38 cellular contexts compared by ENCODE assay signal in the genomic region with DNA sequence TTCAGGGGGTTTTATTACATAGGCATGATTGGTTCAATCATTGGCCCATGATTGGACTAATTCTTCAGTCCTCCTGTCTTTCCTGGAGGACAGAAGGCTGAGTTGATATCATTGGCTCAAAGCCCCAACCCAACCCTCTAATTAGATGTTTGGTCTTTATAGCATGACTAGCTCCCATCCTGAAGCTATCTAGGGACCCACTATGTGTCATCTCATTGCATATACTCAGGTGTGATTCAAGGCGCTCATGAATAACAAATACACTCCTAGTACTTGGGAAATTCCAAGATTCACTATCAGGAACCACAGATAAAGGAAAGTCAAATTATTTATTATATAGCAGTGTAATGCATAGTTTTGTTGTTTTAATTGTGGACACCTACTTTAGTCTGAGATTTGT.
"Had no signal": no experiment of that assay in that cellular context is flagged by ENCODE, and none has a peak within 500 bp of the region (broad histone marks: within the 10 kb centered on the region; RNA-seq: fewer than 3 reads in every experiment).

No MANE protein-coding gene starts in this region.

- H3K27me3 Mint-ChIP-seq: activated B cell treated with CpG ODN at 0.5 μM for 24 hours; activated CD4-positive, alpha-beta memory T cell treated with anti-CD3 and anti-CD28 coated beads for 36 hours; activated CD4-positive, alpha-beta T cell treated with anti-CD3 and anti-CD28 coated beads, Interleukin-2, amount 10 ng/mL, durations not matched to agents 24 days and 14 days; activated CD8-positive, alpha-beta T cell treated with anti-CD3 and anti-CD28 coated beads for 36 hours; activated naive CD8-positive, alpha-beta T cell; activated naive CD8-positive, alpha-beta T cell treated with anti-CD3 and anti-CD28 coated beads, Interleukin-2, amount 10 ng/mL, durations not matched to agents 7 days and 5 days; activated naive CD8-positive, alpha-beta T cell treated with anti-CD3 and anti-CD28 coated beads, Interleukin-2, amount 50 U/mL, for 24 hours; activated T-helper 17 cell treated with anti-CD3 and anti-CD28 coated beads, Interleukin-2, amount 50 U/mL, for 72 hours; brain had no signal

- H3K9me3 ChIP-seq: ascending aorta had no signal

- H3K36me3 Mint-ChIP-seq: activated CD4-positive, alpha-beta memory T cell treated with anti-CD3 and anti-CD28 coated beads for 36 hours; activated naive CD8-positive, alpha-beta T cell; activated naive CD8-positive, alpha-beta T cell treated with anti-CD3 and anti-CD28 coated beads, Interleukin-2, amount 10 ng/mL, durations not matched to agents 7 days and 5 days; brain had no signal

- H3K27me3 ChIP-seq: ascending aorta, cardiac muscle cell had no signal

- H3K27ac Mint-ChIP-seq: activated B cell treated with CpG ODN at 0.5 μM for 24 hours; activated CD4-positive, alpha-beta memory T cell treated with anti-CD3 and anti-CD28 coated beads for 36 hours; activated CD4-positive, alpha-beta T cell treated with anti-CD3 and anti-CD28 coated beads, Interleukin-2, amount 10 ng/mL, durations not matched to agents 24 days and 14 days; activated CD8-positive, alpha-beta T cell treated with anti-CD3 and anti-CD28 coated beads for 36 hours; activated naive CD4-positive, alpha-beta T cell treated with anti-CD3 and anti-CD28 coated beads for 36 hours; activated naive CD8-positive, alpha-beta T cell; activated naive CD8-positive, alpha-beta T cell treated with anti-CD3 and anti-CD28 coated beads, Interleukin-2, amount 10 ng/mL, durations not matched to agents 7 days and 5 days; activated naive CD8-positive, alpha-beta T cell treated with anti-CD3 and anti-CD28 coated beads, Interleukin-2, amount 50 U/mL, for 24 hours; activated T-cell treated with anti-CD3 and anti-CD28 coated beads, Interleukin-2, amount 50 U/mL, for 72 hours; activated T-helper 1 cell treated with anti-CD3 and anti-CD28 coated beads, Interleukin-12 subunit alpha, Interleukin-12 subunit beta, Interleukin-2, Interleukin-4 antibody, amounts not matched to agents 30 ng/mL and 10 ng/mL and 1 ng/mL, durations not matched to agents 14 hours and 24 hours and 36 hours; activated T-helper 17 cell treated with anti-CD3 and anti-CD28 coated beads, Interleukin-2, amount 50 U/mL, for 72 hours; brain; T-helper 1 cell treated with Interleukin-12 subunit alpha and Interleukin-12 subunit beta and Interleukin-4 antibody, amounts not matched to agents 30 μg/mL and 1 μg/mL, for 36 hours; T-helper 2 cell treated with Interferon-gamma antibody and Interleukin-4, amounts not matched to agents 5 μg/mL and 100 μg/mL, for 36 hours had no signal

- H3K4me3 Mint-ChIP-seq: activated B cell treated with CpG ODN at 0.5 μM for 24 hours; activated CD4-positive, alpha-beta memory T cell treated with anti-CD3 and anti-CD28 coated beads for 36 hours; activated CD4-positive, alpha-beta T cell treated with anti-CD3 and anti-CD28 coated beads, Interleukin-2, amount 10 ng/mL, durations not matched to agents 24 days and 14 days; activated CD8-positive, alpha-beta T cell treated with anti-CD3 and anti-CD28 coated beads for 36 hours; activated naive CD4-positive, alpha-beta T cell treated with anti-CD3 and anti-CD28 coated beads for 36 hours; activated naive CD8-positive, alpha-beta T cell; activated naive CD8-positive, alpha-beta T cell treated with anti-CD3 and anti-CD28 coated beads, Interleukin-2, amount 10 ng/mL, durations not matched to agents 7 days and 5 days; activated naive CD8-positive, alpha-beta T cell treated with anti-CD3 and anti-CD28 coated beads, Interleukin-2, amount 50 U/mL, for 24 hours; activated T-cell treated with anti-CD3 and anti-CD28 coated beads, Interleukin-2, amount 50 U/mL, for 4 hours; activated T-cell treated with anti-CD3 and anti-CD28 coated beads, Interleukin-2, amount 50 U/mL, for 72 hours; activated T-helper 1 cell treated with anti-CD3 and anti-CD28 coated beads, Interleukin-12 subunit alpha, Interleukin-12 subunit beta, Interleukin-2, Interleukin-4 antibody, amounts not matched to agents 30 ng/mL and 10 ng/mL and 1 ng/mL, durations not matched to agents 14 hours and 24 hours and 36 hours; activated T-helper 17 cell treated with anti-CD3 and anti-CD28 coated beads, Interleukin-2, amount 50 U/mL, for 72 hours; brain; central memory CD8-positive, alpha-beta T cell; T-helper 1 cell treated with Interleukin-12 subunit alpha and Interleukin-12 subunit beta and Interleukin-4 antibody, amounts not matched to agents 30 μg/mL and 1 μg/mL, for 36 hours; T-helper 2 cell treated with Interferon-gamma antibody and Interleukin-4, amounts not matched to agents 5 μg/mL and 100 μg/mL, for 36 hours had no signal

- DNase-seq: activated B cell treated with CpG ODN at 0.5 μM for 24 hours; activated CD4-positive, alpha-beta memory T cell treated with anti-CD3 and anti-CD28 coated beads for 36 hours; activated CD4-positive, alpha-beta T cell treated with anti-CD3 and anti-CD28 coated beads for 4 hours; activated CD4-positive, alpha-beta T cell treated with anti-CD3 and anti-CD28 coated beads, Interleukin-2, amount 10 ng/mL, durations not matched to agents 24 days and 14 days; activated CD4-positive, alpha-beta T cell treated with anti-CD3 and anti-CD28 coated beads, Interleukin-2, amount 50 U/mL, for 1 hour; activated CD4-positive, alpha-beta T cell treated with anti-CD3 and anti-CD28 coated beads, Interleukin-2, amount 50 U/mL, for 4 hours; activated CD4-positive, CD25-positive, alpha-beta regulatory T cell treated with anti-CD3 and anti-CD28 coated beads, Interleukin-2, amount 50 U/mL, for 72 hours; activated CD8-positive, alpha-beta memory T cell treated with anti-CD3 and anti-CD28 coated beads, Interleukin-2, amount 50 U/mL, for 4 hours; activated CD8-positive, alpha-beta T cell treated with anti-CD3 and anti-CD28 coated beads for 36 hours; activated effector memory CD4-positive, alpha-beta T cell treated with Interleukin-2 at 50 U/mL for 16 hours; activated gamma-delta T cell; activated naive CD4-positive, alpha-beta T cell treated with anti-CD3 and anti-CD28 coated beads for 36 hours; activated naive CD4-positive, alpha-beta T cell treated with anti-CD3 and anti-CD28 coated beads, Interleukin-2, amount 50 U/mL, for 16 hours; activated naive CD8-positive, alpha-beta T cell treated with anti-CD3 and anti-CD28 coated beads, Interleukin-2, amount 10 ng/mL, durations not matched to agents 7 days and 5 days; activated naive CD8-positive, alpha-beta T cell treated with anti-CD3 and anti-CD28 coated beads, Interleukin-2, amount 50 U/mL, for 24 hours; activated T-cell treated with anti-CD3 and anti-CD28 coated beads for 4 hours; activated T-cell treated with anti-CD3 and anti-CD28 coated beads, Interleukin-2, amount 50 U/mL, for 1 hour; activated T-cell treated with anti-CD3 and anti-CD28 coated beads, Interleukin-2, amount 50 U/mL, for 4 hours; activated T-cell treated with anti-CD3 and anti-CD28 coated beads, Interleukin-2, amount 50 U/mL, for 72 hours; amygdala; anterior cingulate cortex; caudate nucleus; cerebellar nuclear complex; SW 1271; T-helper 1 cell; T-helper 2 cell; T-helper 9 cell had no signal

- H3K9me3 Mint-ChIP-seq: activated B cell treated with CpG ODN at 0.5 μM for 24 hours; activated CD4-positive, alpha-beta memory T cell treated with anti-CD3 and anti-CD28 coated beads for 36 hours; activated CD4-positive, alpha-beta T cell treated with anti-CD3 and anti-CD28 coated beads, Interleukin-2, amount 10 ng/mL, durations not matched to agents 24 days and 14 days; activated CD8-positive, alpha-beta T cell treated with anti-CD3 and anti-CD28 coated beads for 36 hours; activated naive CD4-positive, alpha-beta T cell treated with anti-CD3 and anti-CD28 coated beads for 36 hours; activated naive CD8-positive, alpha-beta T cell treated with anti-CD3 and anti-CD28 coated beads, Interleukin-2, amount 10 ng/mL, durations not matched to agents 7 days and 5 days; activated naive CD8-positive, alpha-beta T cell treated with anti-CD3 and anti-CD28 coated beads, Interleukin-2, amount 50 U/mL, for 24 hours; activated T-cell treated with anti-CD3 and anti-CD28 coated beads, Interleukin-2, amount 50 U/mL, for 4 hours; activated T-cell treated with anti-CD3 and anti-CD28 coated beads, Interleukin-2, amount 50 U/mL, for 72 hours; activated T-helper 1 cell treated with anti-CD3 and anti-CD28 coated beads, Interleukin-12 subunit alpha, Interleukin-12 subunit beta, Interleukin-2, Interleukin-4 antibody, amounts not matched to agents 30 ng/mL and 10 ng/mL and 1 ng/mL, durations not matched to agents 14 hours and 24 hours and 36 hours; activated T-helper 17 cell treated with anti-CD3 and anti-CD28 coated beads, Interleukin-2, amount 50 U/mL, for 72 hours; brain; central memory CD8-positive, alpha-beta T cell; T-helper 1 cell treated with Interleukin-12 subunit alpha and Interleukin-12 subunit beta and Interleukin-4 antibody, amounts not matched to agents 30 μg/mL and 1 μg/mL, for 36 hours; T-helper 2 cell treated with Interferon-gamma antibody and Interleukin-4, amounts not matched to agents 5 μg/mL and 100 μg/mL, for 36 hours had no signal

- H3K4me1 ChIP-seq: ascending aorta had no signal

- ATAC-seq: activated CD8-positive, alpha-beta T cell treated with anti-CD3 and anti-CD28 coated beads for 36 hours; activated naive CD8-positive, alpha-beta T cell treated with anti-CD3 and anti-CD28 coated beads, Interleukin-2, amount 50 U/mL, for 24 hours; activated T-cell treated with anti-CD3 and anti-CD28 coated beads, Interleukin-2, amount 50 U/mL, for 4 hours; activated T-cell treated with anti-CD3 and anti-CD28 coated beads, Interleukin-2, amount 50 U/mL, for 72 hours; activated T-helper 17 cell treated with anti-CD3 and anti-CD28 coated beads, Interleukin-2, amount 50 U/mL, for 72 hours had no signal

- H3K36me3 ChIP-seq: ascending aorta had no signal

- H3K4me1 Mint-ChIP-seq: activated B cell treated with CpG ODN at 0.5 μM for 24 hours; activated CD4-positive, alpha-beta T cell treated with anti-CD3 and anti-CD28 coated beads, Interleukin-2, amount 10 ng/mL, durations not matched to agents 24 days and 14 days; activated naive CD8-positive, alpha-beta T cell treated with anti-CD3 and anti-CD28 coated beads, Interleukin-2, amount 50 U/mL, for 24 hours; activated T-helper 17 cell treated with anti-CD3 and anti-CD28 coated beads, Interleukin-2, amount 50 U/mL, for 72 hours; brain; central memory CD8-positive, alpha-beta T cell had no signal

- H3K4me3 ChIP-seq: ascending aorta, cardiac muscle cell had no signal

- FAIRE-seq: TTC549 had no signal

- H3K27ac ChIP-seq: ascending aorta, cardiac muscle cell, VCaP had no signal
